1 cellular context compared by ENCODE assay signal in the genomic region with DNA sequence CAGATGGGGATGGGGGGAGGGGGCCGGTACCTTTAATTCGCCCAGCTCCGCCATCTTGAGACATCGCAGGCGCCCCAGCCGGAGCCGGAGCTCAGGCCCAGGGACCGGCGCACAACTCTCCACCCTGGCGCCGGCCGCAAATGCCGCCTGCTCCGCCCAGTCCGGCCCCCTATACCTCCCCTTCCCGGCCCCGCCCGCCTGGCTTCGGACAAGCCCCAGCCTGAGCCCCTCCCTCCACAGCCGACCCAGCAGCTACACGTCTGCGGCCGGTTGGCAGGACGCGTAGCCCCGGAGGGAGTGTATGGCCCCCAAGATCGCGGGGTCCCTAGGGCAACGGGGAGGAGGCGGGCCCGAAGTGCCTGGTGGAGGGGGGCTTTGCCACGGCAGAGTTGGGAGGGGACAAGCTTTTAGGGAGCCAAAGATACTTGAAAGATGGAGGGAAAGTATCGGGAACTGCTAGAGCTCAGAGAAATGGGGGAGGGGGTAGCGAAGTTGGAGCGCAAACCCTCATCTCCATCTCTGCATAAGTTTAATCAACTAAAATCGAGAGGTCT.
TF ChIP-seq lines count a peak whose summit lies in the region.

TSS of gene PIAS3 (minus strand) at position 145 of the 554 bp plus-strand sequence. CDS start at position 54, 91 bp downstream.

TF ChIP-seq in HepG2, 621 proteins besides CTCF, POLR2A, EP300 and RAD21 (continued from another document and continues in another):
- 0 out of 2 replicates have a peak, but pooled peaks have one; percentile 44 for TF ChIP-seq ZNF446 (CRISPR knock-in tag; IDR thresholded peaks at IDR 0.05)
- peak; percentile 38; the same call in 1 of the 2 replicates for TF ChIP-seq SOX5 (CRISPR knock-in tag; IDR thresholded peaks at IDR 0.05; ENCODE audit: borderline replicate concordance)
- TF ChIP-seq, protein P1, sequence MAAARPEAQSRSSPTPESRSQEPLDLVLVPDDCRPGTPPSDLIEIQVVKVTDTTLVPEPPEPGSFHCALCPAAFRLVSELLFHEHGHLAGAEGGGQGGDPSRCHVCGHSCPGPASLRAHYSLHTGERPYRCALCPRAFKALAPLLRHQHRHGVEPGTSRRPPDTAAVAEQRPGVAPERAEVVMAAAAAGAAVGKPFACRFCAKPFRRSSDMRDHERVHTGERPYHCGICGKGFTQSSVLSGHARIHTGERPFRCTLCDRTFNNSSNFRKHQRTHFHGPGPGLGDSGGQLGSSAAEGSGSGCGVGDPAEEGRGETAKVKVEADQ (CRISPR knock-in tag; IDR thresholded peaks at IDR 0.05; ENCODE audit: borderline replicate concordance) = 0 out of 2 replicates have a peak, but pooled peaks have one; percentile 43
- peak; percentile 96 for TF ChIP-seq PATZ1 (CRISPR knock-in tag; IDR thresholded peaks at IDR 0.05)
- no peak for TF ChIP-seq STAT6 (CRISPR knock-in tag; IDR thresholded peaks at IDR 0.05; ENCODE audit: borderline replicate concordance)
- TF ChIP-seq, protein P2, sequence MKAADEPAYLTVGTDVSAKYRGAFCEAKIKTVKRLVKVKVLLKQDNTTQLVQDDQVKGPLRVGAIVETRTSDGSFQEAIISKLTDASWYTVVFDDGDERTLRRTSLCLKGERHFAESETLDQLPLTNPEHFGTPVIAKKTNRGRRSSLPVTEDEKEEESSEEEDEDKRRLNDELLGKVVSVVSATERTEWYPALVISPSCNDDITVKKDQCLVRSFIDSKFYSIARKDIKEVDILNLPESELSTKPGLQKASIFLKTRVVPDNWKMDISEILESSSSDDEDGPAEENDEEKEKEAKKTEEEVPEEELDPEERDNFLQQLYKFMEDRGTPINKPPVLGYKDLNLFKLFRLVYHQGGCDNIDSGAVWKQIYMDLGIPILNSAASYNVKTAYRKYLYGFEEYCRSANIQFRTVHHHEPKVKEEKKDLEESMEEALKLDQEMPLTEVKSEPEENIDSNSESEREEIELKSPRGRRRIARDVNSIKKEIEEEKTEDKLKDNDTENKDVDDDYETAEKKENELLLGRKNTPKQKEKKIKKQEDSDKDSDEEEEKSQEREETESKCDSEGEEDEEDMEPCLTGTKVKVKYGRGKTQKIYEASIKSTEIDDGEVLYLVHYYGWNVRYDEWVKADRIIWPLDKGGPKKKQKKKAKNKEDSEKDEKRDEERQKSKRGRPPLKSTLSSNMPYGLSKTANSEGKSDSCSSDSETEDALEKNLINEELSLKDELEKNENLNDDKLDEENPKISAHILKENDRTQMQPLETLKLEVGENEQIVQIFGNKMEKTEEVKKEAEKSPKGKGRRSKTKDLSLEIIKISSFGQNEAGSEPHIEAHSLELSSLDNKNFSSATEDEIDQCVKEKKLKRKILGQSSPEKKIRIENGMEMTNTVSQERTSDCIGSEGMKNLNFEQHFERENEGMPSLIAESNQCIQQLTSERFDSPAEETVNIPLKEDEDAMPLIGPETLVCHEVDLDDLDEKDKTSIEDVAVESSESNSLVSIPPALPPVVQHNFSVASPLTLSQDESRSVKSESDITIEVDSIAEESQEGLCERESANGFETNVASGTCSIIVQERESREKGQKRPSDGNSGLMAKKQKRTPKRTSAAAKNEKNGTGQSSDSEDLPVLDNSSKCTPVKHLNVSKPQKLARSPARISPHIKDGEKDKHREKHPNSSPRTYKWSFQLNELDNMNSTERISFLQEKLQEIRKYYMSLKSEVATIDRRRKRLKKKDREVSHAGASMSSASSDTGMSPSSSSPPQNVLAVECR (CRISPR knock-in tag; IDR thresholded peaks at IDR 0.05; ENCODE audit: borderline replicate concordance) = peak; percentile 76
- peak; percentile 31; the same call in 1 of the 2 replicates for TF ChIP-seq ZNF274 (CRISPR knock-in tag; IDR thresholded peaks at IDR 0.05)
- TF ChIP-seq ISL2 (CRISPR knock-in tag; IDR thresholded peaks at IDR 0.05) = 0 out of 2 replicates have a peak, but pooled peaks have one; percentile 12
- 0 out of 2 replicates have a peak, but pooled peaks have one; percentile 48 for TF ChIP-seq SATB2 (CRISPR knock-in tag; IDR thresholded peaks at IDR 0.05)
- TF ChIP-seq, protein P3, sequence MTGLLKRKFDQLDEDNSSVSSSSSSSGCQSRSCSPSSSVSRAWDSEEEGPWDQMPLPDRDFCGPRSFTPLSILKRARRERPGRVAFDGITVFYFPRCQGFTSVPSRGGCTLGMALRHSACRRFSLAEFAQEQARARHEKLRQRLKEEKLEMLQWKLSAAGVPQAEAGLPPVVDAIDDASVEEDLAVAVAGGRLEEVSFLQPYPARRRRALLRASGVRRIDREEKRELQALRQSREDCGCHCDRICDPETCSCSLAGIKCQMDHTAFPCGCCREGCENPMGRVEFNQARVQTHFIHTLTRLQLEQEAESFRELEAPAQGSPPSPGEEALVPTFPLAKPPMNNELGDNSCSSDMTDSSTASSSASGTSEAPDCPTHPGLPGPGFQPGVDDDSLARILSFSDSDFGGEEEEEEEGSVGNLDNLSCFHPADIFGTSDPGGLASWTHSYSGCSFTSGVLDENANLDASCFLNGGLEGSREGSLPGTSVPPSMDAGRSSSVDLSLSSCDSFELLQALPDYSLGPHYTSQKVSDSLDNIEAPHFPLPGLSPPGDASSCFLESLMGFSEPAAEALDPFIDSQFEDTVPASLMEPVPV (CRISPR knock-in tag; IDR thresholded peaks at IDR 0.05) = peak; percentile 65; the same call in 1 of the 2 replicates
- peak; percentile 40; the same call in 1 of the 2 replicates for TF ChIP-seq TFDP1 (CRISPR knock-in tag; IDR thresholded peaks at IDR 0.05; ENCODE audit: borderline replicate concordance)
- TF ChIP-seq, protein P4, sequence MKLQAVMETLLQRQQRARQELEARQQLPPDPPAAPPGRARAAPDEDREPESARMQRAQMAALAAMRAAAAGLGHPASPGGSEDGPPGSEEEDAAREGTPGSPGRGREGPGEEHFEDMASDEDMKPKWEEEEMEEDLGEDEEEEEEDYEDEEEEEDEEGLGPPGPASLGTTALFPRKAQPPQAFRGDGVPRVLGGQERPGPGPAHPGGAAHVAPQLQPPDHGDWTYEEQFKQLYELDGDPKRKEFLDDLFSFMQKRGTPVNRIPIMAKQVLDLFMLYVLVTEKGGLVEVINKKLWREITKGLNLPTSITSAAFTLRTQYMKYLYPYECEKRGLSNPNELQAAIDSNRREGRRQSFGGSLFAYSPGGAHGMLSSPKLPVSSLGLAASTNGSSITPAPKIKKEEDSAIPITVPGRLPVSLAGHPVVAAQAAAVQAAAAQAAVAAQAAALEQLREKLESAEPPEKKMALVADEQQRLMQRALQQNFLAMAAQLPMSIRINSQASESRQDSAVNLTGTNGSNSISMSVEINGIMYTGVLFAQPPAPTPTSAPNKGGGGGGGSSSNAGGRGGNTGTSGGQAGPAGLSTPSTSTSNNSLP (IDR thresholded peaks at IDR 0.05; ENCODE audit: low read depth, low read length) = no peak
- peak; percentile 10; the same call in 1 of the 2 replicates for TF ChIP-seq SPEN (CRISPR knock-in tag; IDR thresholded peaks at IDR 0.05; ENCODE audit: low read depth)
- no peak for TF ChIP-seq ZNF609 (CRISPR knock-in tag; IDR thresholded peaks at IDR 0.05; ENCODE audit: borderline replicate concordance)
- no peak for TF ChIP-seq ZZZ3 (CRISPR knock-in tag; IDR thresholded peaks at IDR 0.05; ENCODE audit: borderline replicate concordance)
- TF ChIP-seq NR2F6 (IDR thresholded peaks at IDR 0.05) = no peak
- TF ChIP-seq NR2F6 (CRISPR knock-in tag; IDR thresholded peaks at IDR 0.05) = peak; percentile 16; the same call in 1 of the 2 replicates
- TF ChIP-seq, protein P5, sequence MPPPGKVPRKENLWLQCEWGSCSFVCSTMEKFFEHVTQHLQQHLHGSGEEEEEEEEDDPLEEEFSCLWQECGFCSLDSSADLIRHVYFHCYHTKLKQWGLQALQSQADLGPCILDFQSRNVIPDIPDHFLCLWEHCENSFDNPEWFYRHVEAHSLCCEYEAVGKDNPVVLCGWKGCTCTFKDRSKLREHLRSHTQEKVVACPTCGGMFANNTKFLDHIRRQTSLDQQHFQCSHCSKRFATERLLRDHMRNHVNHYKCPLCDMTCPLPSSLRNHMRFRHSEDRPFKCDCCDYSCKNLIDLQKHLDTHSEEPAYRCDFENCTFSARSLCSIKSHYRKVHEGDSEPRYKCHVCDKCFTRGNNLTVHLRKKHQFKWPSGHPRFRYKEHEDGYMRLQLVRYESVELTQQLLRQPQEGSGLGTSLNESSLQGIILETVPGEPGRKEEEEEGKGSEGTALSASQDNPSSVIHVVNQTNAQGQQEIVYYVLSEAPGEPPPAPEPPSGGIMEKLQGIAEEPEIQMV (CRISPR knock-in tag; IDR thresholded peaks at IDR 0.05; ENCODE audit: low read depth) = no peak
- no peak for TF ChIP-seq ZNF549 (CRISPR knock-in tag; IDR thresholded peaks at IDR 0.05)
